Comparison of ENCODE assay signal across 10 cellular contexts in the genomic region with DNA sequence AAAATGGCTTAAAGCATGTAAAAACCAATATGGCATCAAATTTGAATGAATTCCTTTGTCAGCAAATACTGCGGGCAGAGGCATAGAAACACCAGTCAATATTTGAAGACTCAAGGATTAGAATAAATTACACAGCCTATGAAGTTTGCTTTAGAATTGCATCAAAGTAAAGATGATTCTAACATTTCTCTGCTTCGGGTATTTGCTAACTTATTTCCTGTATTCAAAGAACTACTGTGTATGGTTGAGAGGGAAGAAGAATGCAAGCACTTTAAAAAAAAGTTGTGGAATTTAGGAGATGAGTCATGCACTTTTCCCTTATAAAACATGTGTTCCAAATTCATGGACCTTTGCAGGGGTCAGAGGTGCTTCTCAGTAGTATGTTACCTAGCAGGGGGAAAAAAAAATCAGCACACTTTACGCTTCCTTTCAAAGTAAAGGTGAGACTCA.
A peak's percentile ranks its signal among the peaks of the same experiment; 100 is the strongest.
DNase-seq lines count a peak whose midpoint lies in the region; ATAC-seq, FAIRE-seq and TF ChIP-seq lines count a peak whose summit lies in the region.
"Had no signal": no experiment of that assay in that cellular context is flagged by ENCODE, and none has a peak within 500 bp of the region (broad histone marks: within the 10 kb centered on the region; RNA-seq: fewer than 3 reads in every experiment).

No MANE protein-coding gene starts in this region.

- no peak for DNase-seq in GM12891 (ENCODE audit: insufficient read length, low spot score)
- no peak for DNase-seq in RWPE2 (ENCODE audit: low spot score)
- DNase-seq in esophagus muscularis mucosa (ENCODE audit: extremely low spot score): no peak
- peak; percentile 95 for DNase-seq in renal cortical epithelial cell (ENCODE audit: low read depth)
- no peak for DNase-seq in right atrium auricular region (ENCODE audit: low spot score)
- DNase-seq in SK-N-DZ (ENCODE audit: low spot score): no peak
- DNase-seq: NCI-H774; stimulated activated CD4-positive, alpha-beta T cell treated with anti-CD3 and anti-CD28 coated beads, Interleukin-4, amount 100 ng/mL, for 1 hour had no signal

- H3K4me1 ChIP-seq in RWPE2 (ENCODE audit: insufficient read depth, poor library complexity, severe bottlenecking) (peaks cover 41% of the 10 kb centered on the region), esophagus muscularis mucosa (peaks cover 26 to 77% (median 71%) of the 10 kb centered on the region in 4 donors), right atrium auricular region (peaks cover 4 to 43% of the 10 kb centered on the region in 2 donors)

- TF ChIP-seq POLR2A in GM12891 (IDR thresholded peaks at IDR 0.05; ENCODE audit: low read depth, low read length) (no peak), esophagus muscularis mucosa (IDR thresholded peaks at IDR 0.05; ENCODE audit: low read depth) (no peak)

- H3K4me3 ChIP-seq in RWPE2 (ENCODE audit: severe bottlenecking) (no peak overlapping the region), esophagus muscularis mucosa (no peak overlapping the region), right atrium auricular region (no peak overlapping the region)

- H3K27me3 ChIP-seq in RWPE2 (ENCODE audit: insufficient read depth, poor library complexity, severe bottlenecking) (no peaks in the 10 kb centered on the region), esophagus muscularis mucosa (no peaks in the 10 kb centered on the region), right atrium auricular region (no peaks in the 10 kb centered on the region)

- FAIRE-seq in GM12891 (lab: Jason Lieb, UNC): peak; percentile 61

- 60% methylated on average over 3 of the region's 3 CpGs for WGBS in esophagus muscularis mucosa

- peak; percentile 35 for ATAC-seq in RWPE2 (ENCODE audit: low read depth)
- no peak for ATAC-seq in HG02938 (IDR thresholded peaks at IDR 0.05; ENCODE audit: unreplicated experiment)
- no peak for ATAC-seq in GM21723 (IDR thresholded peaks at IDR 0.05; ENCODE audit: unreplicated experiment)

- intact Hi-C loops in esophagus muscularis mucosa (cut with DNase I): loop anchor here (10.0 kb wide), 1 partner anchor 90 kb away; a partner anchor contains a TSS

- TF ChIP-seq CTCF in RWPE2 (IDR thresholded peaks at IDR 0.05; ENCODE audit: poor library complexity, severe bottlenecking): no peak
- TF ChIP-seq CTCF in esophagus muscularis mucosa (IDR thresholded peaks at IDR 0.05): no peak
- no peak for TF ChIP-seq CTCF in right atrium auricular region (IDR thresholded peaks at IDR 0.05)

- no peak for TF ChIP-seq EP300 in esophagus muscularis mucosa (IDR thresholded peaks at IDR 0.05)

- H3K27ac ChIP-seq in RWPE2 (ENCODE audit: poor library complexity, severe bottlenecking): peak overlapping the region; percentile 65
- peak overlapping the region in 3 of 4 donors; percentile 17 to 42 (median 19) for H3K27ac ChIP-seq in esophagus muscularis mucosa (replicated peaks in 1 of 4)
- H3K27ac ChIP-seq in right atrium auricular region: no peak overlapping the region

- H3K36me3 ChIP-seq in RWPE2 (ENCODE audit: low read depth): no peaks in the 10 kb centered on the region
- H3K36me3 ChIP-seq in esophagus muscularis mucosa: no peaks in the 10 kb centered on the region
- no peaks in the 10 kb centered on the region for H3K36me3 ChIP-seq in right atrium auricular region

- H3K9me3 ChIP-seq in RWPE2 (ENCODE audit: severe bottlenecking) (no peaks in the 10 kb centered on the region), esophagus muscularis mucosa (no peaks in the 10 kb centered on the region), right atrium auricular region (no peaks in the 10 kb centered on the region)

TF ChIP-seq in GM12891, 5 proteins besides CTCF, POLR2A, EP300 and RAD21:
- no peak for TF ChIP-seq POU2F2 (IDR thresholded peaks at IDR 0.05; ENCODE audit: low read depth, low read length)
- TF ChIP-seq POLR2AphosphoS5 (IDR thresholded peaks at IDR 0.05; ENCODE audit: low read depth, low read length): no peak
- no peak for TF ChIP-seq TAF1 (IDR thresholded peaks at IDR 0.05; ENCODE audit: low read depth, low read length)
- TF ChIP-seq SPI1 (IDR thresholded peaks at IDR 0.05; ENCODE audit: low read depth, low read length): no peak
- TF ChIP-seq PAX5 (IDR thresholded peaks at IDR 0.05; ENCODE audit: insufficient read depth, low read length, severe bottlenecking): no peak

Comparison
In these comparisons a context has a peak if more than half of its experiments do, and no peak if none do; other contexts are left out.
1. H3K27ac ChIP-seq: peak in RWPE2 (single experiment) and esophagus muscularis mucosa (3 of 4); none in right atrium auricular region (0 of 2).